ENCODE assay signal across 8 cellular contexts in the genomic region with DNA sequence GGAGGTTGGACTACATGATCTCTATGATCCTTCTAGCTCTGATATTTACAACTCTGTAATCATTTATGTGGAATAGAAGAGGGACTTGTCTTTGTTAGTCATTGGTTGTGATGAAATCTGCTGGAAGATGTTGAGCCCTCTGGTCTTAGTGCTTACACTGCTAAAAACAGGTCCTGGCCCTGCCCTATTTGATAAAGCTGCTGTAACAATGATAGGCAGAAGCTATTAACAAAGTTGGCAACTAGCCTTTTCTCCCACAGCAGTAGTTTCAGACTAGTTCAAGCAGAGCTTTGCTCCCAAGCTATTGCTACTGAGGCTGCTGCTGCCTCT.
DNase-seq lines count a peak whose midpoint lies in the region; ATAC-seq, FAIRE-seq and TF ChIP-seq lines count a peak whose summit lies in the region.

No MANE protein-coding gene starts in this region.

- POLR2A ChIA-PET in AG04450 (lab: Yijun Ruan, JAX) (no interaction called here), K562 (lab: Yijun Ruan, JAX) (interaction anchor here (0.6 to 2.8 kb wide), 4 partner anchors 8 to 150 kb away, joined by 3 to 14 read pairs (median 4); no protein-coding TSS in a partner anchor)

- H3K4me2 ChIP-seq in K562 (ENCODE audit: insufficient read depth, low read length) = no peak overlapping the region

- in situ Hi-C loops in K562 (cut with MboI) = no loop called here

- no peaks in the 10 kb centered on the region for H4K20me1 ChIP-seq in K562 (replicated peaks; ENCODE audit: control insufficient read depth, insufficient read depth, low read length)

- no peak for TF ChIP-seq POLR2A in K562 (conservative IDR thresholded peaks at IDR 0.05)

- H3K9me3 ChIP-seq in AG04450 (ENCODE audit: control insufficient read depth, insufficient read depth, low read length) (no peaks in the 10 kb centered on the region), K562 (replicated peaks; ENCODE audit: control insufficient read depth, insufficient read depth, low read depth, low read length) (0 out of 2 replicates have a peak, but pooled peaks cover 4% of the 10 kb centered on the region), thymus (ENCODE audit: control insufficient read depth) (no peaks in the 10 kb centered on the region)

- CTCF ChIA-PET in AG04450 (lab: Charles Lee) = interaction anchor here (0.6 to 1.3 kb wide), 4 partner anchors 13 to 28 kb away, joined by 3 to 4 read pairs (median 4); no protein-coding TSS in a partner anchor
- CTCF ChIA-PET in K562 (lab: Yijun Ruan, JAX; ENCODE audit: low intra/inter-chr PET ratio) = no interaction called here

- intact Hi-C loops in K562 (cut with micrococcal nuclease) = no loop called here
- intact Hi-C loops in left colon (cut with DNase I, micrococcal nuclease) = no loop called here

- H3K36me3 ChIP-seq in K562 (ENCODE audit: control insufficient read depth, insufficient read depth, low read length) (peaks cover 19% of the 10 kb centered on the region; the same call in 2 of the 3 replicates), thymus (ENCODE audit: control insufficient read depth, insufficient read depth) (peaks cover 5% of the 10 kb centered on the region)

- no peak for TF ChIP-seq EP300 in K562 (IDR thresholded peaks at IDR 0.05; ENCODE audit: low read length)

- no TSS peak for BruUV-seq in K562 (replicated peaks; lab: Mats Ljungman, UMichigan)

- no peaks in the 10 kb centered on the region for H3K9me1 ChIP-seq in K562 (ENCODE audit: control insufficient read depth, insufficient read depth, low read length)

- TF ChIP-seq CTCF in AG04450 (IDR thresholded peaks at IDR 0.05; ENCODE audit: low read depth, low read length) (no peak), K562 (IDR thresholded peaks at IDR 0.05 in 2 of 3, conservative IDR thresholded peaks at IDR 0.05 in 1 of 3; ENCODE audit: insufficient read depth in 2 of 3, low read depth in 1 of 3, low read length in 3 of 3) (no peak)

- no peak for TF ChIP-seq RAD21 in K562 (CRISPR knock-in tag; conservative IDR thresholded peaks at IDR 0.05 in 1 of 2, IDR thresholded peaks at IDR 0.05 in 1 of 2)

- no peak overlapping the region for H2AFZ ChIP-seq in K562 (ENCODE audit: low read depth, low read length)

- peak; percentile 42 for DNase-seq in AG04450 (ENCODE audit: low read depth, low spot score)
- peak in 1 of 4 experiments; percentile 21 for DNase-seq in K562 (ENCODE audit: extremely low read depth in 1 of 4, low spot score in 3 of 4)
- no peak for DNase-seq in left colon
- no peak for DNase-seq in nucleus accumbens (lab: John Stamatoyannopoulos, UW)

- H3K4me1 ChIP-seq in K562 (replicated peaks in 1 of 2; ENCODE audit: control insufficient read depth in 2 of 2, insufficient read depth in 2 of 2, low read length in 2 of 2) (peaks cover 0 to 17% of the 10 kb centered on the region in 2 experiments; a peak in 3 of 5 replicates), thymus (ENCODE audit: control insufficient read depth, insufficient read depth, low read length) (peaks cover 8% of the 10 kb centered on the region)

- no peak overlapping the region for H3K9ac ChIP-seq in K562 (ENCODE audit: insufficient read depth in 1 of 2, low read depth in 2 of 2, low read length in 2 of 2)

- ATAC-seq in HG03342 (IDR thresholded peaks at IDR 0.05; ENCODE audit: unreplicated experiment) = peak; percentile 6
- ATAC-seq in K562 = peak; percentile 57
- ATAC-seq in left colon = peak; percentile 54
- no peak for ATAC-seq in GM19023 (IDR thresholded peaks at IDR 0.05; ENCODE audit: unreplicated experiment)
- ATAC-seq in HG03432 (IDR thresholded peaks at IDR 0.05; ENCODE audit: unreplicated experiment) = no peak

- no peaks in the 10 kb centered on the region for H3K27me3 ChIP-seq in AG04450 (ENCODE audit: control insufficient read depth, insufficient read depth, low read length)
- no peaks in the 10 kb centered on the region for H3K27me3 ChIP-seq in K562 (ENCODE audit: control insufficient read depth in 2 of 2, insufficient read depth in 2 of 2, low read length in 2 of 2)
- H3K27me3 ChIP-seq in thymus (ENCODE audit: control insufficient read depth, insufficient read depth) = no peaks in the 10 kb centered on the region

- H3K79me2 ChIP-seq in K562 (ENCODE audit: control insufficient read depth, insufficient read depth, low read length) = peaks cover 61% of the 10 kb centered on the region

- peak overlapping the region; percentile 40 for H3K27ac ChIP-seq in AG04450 (ENCODE audit: low read depth, low read length)
- no peak overlapping the region for H3K27ac ChIP-seq in K562 (ENCODE audit: extremely low read depth, low read depth, low read length)
- H3K27ac ChIP-seq in thymus (ENCODE audit: low read depth) = peak overlapping the region; percentile 19

- H3K4me3 ChIP-seq in AG04450 (ENCODE audit: low read depth, low read length) (no peak overlapping the region), K562 (no peak overlapping the region), thymus (ENCODE audit: low read length) (no peak overlapping the region)

- no peak for FAIRE-seq in K562 (lab: Jason Lieb, UNC)

TF ChIP-seq in K562, 482 proteins besides CTCF, POLR2A, EP300 and RAD21:
- TF ChIP-seq PRPF4 (IDR thresholded peaks at IDR 0.05; ENCODE audit: insufficient read depth, low read depth, low read length, poor library complexity, severe bottlenecking) (no peak), MEIS2 (IDR thresholded peaks at IDR 0.05; ENCODE audit: partially characterized antibody) (peak; percentile 26), ZNF316 (IDR thresholded peaks at IDR 0.05) (peak; percentile 51), C11orf30 (IDR thresholded peaks at IDR 0.05; ENCODE audit: low read depth) (peak; percentile 32)
- TF ChIP-seq, protein P1, sequence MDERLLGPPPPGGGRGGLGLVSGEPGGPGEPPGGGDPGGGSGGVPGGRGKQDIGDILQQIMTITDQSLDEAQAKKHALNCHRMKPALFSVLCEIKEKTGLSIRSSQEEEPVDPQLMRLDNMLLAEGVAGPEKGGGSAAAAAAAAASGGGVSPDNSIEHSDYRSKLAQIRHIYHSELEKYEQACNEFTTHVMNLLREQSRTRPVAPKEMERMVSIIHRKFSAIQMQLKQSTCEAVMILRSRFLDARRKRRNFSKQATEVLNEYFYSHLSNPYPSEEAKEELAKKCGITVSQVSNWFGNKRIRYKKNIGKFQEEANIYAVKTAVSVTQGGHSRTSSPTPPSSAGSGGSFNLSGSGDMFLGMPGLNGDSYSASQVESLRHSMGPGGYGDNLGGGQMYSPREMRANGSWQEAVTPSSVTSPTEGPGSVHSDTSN (CRISPR knock-in tag; IDR thresholded peaks at IDR 0.05; ENCODE audit: low read depth) = no peak
- TF ChIP-seq, protein P1 (tag; conservative IDR thresholded peaks at IDR 0.05; ENCODE audit: low read depth) = peak; percentile 61; the same call in 1 of the 2 replicates
- TF ChIP-seq, protein P2, sequence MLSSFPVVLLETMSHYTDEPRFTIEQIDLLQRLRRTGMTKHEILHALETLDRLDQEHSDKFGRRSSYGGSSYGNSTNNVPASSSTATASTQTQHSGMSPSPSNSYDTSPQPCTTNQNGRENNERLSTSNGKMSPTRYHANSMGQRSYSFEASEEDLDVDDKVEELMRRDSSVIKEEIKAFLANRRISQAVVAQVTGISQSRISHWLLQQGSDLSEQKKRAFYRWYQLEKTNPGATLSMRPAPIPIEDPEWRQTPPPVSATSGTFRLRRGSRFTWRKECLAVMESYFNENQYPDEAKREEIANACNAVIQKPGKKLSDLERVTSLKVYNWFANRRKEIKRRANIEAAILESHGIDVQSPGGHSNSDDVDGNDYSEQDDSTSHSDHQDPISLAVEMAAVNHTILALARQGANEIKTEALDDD (IDR thresholded peaks at IDR 0.05) = peak; percentile 72

Comparison
In these comparisons a context has a peak if more than half of its experiments do, and no peak if none do; other contexts are left out.
1. ATAC-seq: peak in HG03342 (single experiment), K562 (single experiment) and left colon (single experiment); none in GM19023 (single experiment) and HG03432 (single experiment).